Comparison of ENCODE assay signal across 1 cellular context in genomic region chr9:112872019-112872418, GRCh38.
TF ChIP-seq lines count a peak whose summit lies in the region.

No MANE protein-coding gene starts in this region.

TF ChIP-seq in WTC11, 78 proteins besides CTCF, POLR2A, EP300 and RAD21 (continued from another document):
- TF ChIP-seq ZNF532 (CRISPR knock-in tag; IDR thresholded peaks at IDR 0.05; ENCODE audit: borderline replicate concordance) (no peak), ZNF396 (CRISPR knock-in tag; IDR thresholded peaks at IDR 0.05; ENCODE audit: borderline replicate concordance) (no peak), ZBTB43 (CRISPR knock-in tag; IDR thresholded peaks at IDR 0.05) (no peak), MYBL2 (CRISPR knock-in tag; IDR thresholded peaks at IDR 0.05) (no peak), ZNF317 (CRISPR knock-in tag; IDR thresholded peaks at IDR 0.05; ENCODE audit: borderline replicate concordance, low read depth) (no peak)
